In the genomic region with DNA sequence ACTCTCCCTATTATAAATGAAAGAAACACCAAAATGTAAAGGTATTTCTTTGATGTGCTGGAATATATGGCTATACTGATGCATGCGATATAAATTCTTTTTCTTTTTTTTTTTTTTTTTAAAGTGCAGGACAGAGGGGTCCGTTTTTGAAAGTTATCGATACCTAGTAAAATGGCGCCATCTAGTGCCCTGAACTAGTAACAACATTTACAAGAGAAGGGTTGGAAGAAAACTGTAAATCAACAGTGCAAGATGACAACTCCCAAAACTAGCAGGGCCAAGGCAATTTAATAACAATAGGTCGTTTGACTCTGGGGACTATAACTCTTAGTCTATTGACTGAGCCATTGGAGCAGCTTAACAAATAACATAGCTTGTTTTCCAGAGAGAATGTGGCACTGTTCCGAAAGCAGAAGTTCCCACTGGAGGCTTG, we compare ENCODE assay signal across 8 cellular contexts.
A peak's percentile ranks its signal among the peaks of the same experiment; 100 is the strongest.
DNase-seq lines count a peak whose midpoint lies in the region; ATAC-seq and TF ChIP-seq lines count a peak whose summit lies in the region.

No MANE protein-coding gene starts in this region.

- no peak overlapping the region for H3K4me3 ChIP-seq in LNCaP clone FGC (ENCODE audit: low read depth, low read length)
- H3K4me3 ChIP-seq in SJCRH30 = no peak overlapping the region
- H3K4me3 ChIP-seq in fibroblast of the aortic adventitia (ENCODE audit: low read depth, low read length) = no peak overlapping the region
- H3K4me3 ChIP-seq in prostate gland = no peak overlapping the region

- no peak overlapping the region for H3K27ac ChIP-seq in SJCRH30
- no peak overlapping the region for H3K27ac ChIP-seq in prostate gland

- TF ChIP-seq CTCF in LNCaP clone FGC (IDR thresholded peaks at IDR 0.05; ENCODE audit: control insufficient read depth, extremely low read depth, insufficient read depth) (peak; percentile 53), fibroblast of the aortic adventitia (IDR thresholded peaks at IDR 0.05; ENCODE audit: insufficient read depth, low read length) (peak; percentile 61), prostate gland (IDR thresholded peaks at IDR 0.05) (peak; percentile 30 to 70 (median 62))

- intact Hi-C loops in prostate gland (cut with DNase I) = loop anchor here (10.0 kb wide), 1 partner anchor 490 kb away; no protein-coding TSS in a partner anchor

- H3K36me3 ChIP-seq in SJCRH30 (no peaks in the 10 kb centered on the region), prostate gland (no peaks in the 10 kb centered on the region)

- no peak for ATAC-seq in HG03571 (IDR thresholded peaks at IDR 0.05; ENCODE audit: unreplicated experiment)
- no peak for ATAC-seq in HG03439 (IDR thresholded peaks at IDR 0.05; ENCODE audit: unreplicated experiment)

- H3K4me1 ChIP-seq in SJCRH30 (no peaks in the 10 kb centered on the region), prostate gland (replicated peaks) (no peaks in the 10 kb centered on the region)

- TF ChIP-seq POLR2A in prostate gland (IDR thresholded peaks at IDR 0.05) = no peak

- no peaks in the 10 kb centered on the region for H3K27me3 ChIP-seq in SJCRH30
- no peaks in the 10 kb centered on the region for H3K27me3 ChIP-seq in prostate gland (replicated peaks; ENCODE audit: insufficient read depth)

- peak; percentile 6 for DNase-seq in activated CD4-positive, CD25-positive, alpha-beta regulatory T cell treated with anti-CD3 and anti-CD28 coated beads, Interleukin-2, amount 50 U/mL, for 16 hours (ENCODE audit: low read depth, low spot score)
- DNase-seq in activated CD4-positive, CD25-positive, alpha-beta regulatory T cell (lab: John Stamatoyannopoulos, UW) = no peak
- DNase-seq in LNCaP clone FGC (ENCODE audit: low read depth) (no peak), SJCRH30 (peak; percentile 38 to 79), fibroblast of the aortic adventitia (ENCODE audit: low read depth) (peak; percentile 60), prostate gland (ENCODE audit: low spot score) (peak; percentile 55)

- H3K9me3 ChIP-seq in SJCRH30 (replicated peaks) (no peaks in the 10 kb centered on the region), prostate gland (no peaks in the 10 kb centered on the region)

- 12% methylated on average over 6 of the region's 6 CpGs for WGBS in prostate gland

Comparison
In these comparisons a context has a peak if more than half of its experiments do, and no peak if none do; other contexts are left out.
1. DNase-seq: peak in activated CD4-positive, CD25-positive, alpha-beta regulatory T cell treated with anti-CD3 and anti-CD28 coated beads, Interleukin-2, amount 50 U/mL, for 16 hours (single experiment), SJCRH30 (2 of 2), fibroblast of the aortic adventitia (single experiment) and prostate gland (single experiment); none in activated CD4-positive, CD25-positive, alpha-beta regulatory T cell (0 of 4) and LNCaP clone FGC (single experiment).
2. Peak in every context shown above with its lines, with median percentiles within 50 percentile points of each other: CTCF ChIP-seq.